In genomic region chr5:8981496-8981895, GRCh38 we compare ENCODE assay signal across 24 cellular contexts.
DNase-seq lines count a peak whose midpoint lies in the region; ATAC-seq and TF ChIP-seq lines count a peak whose summit lies in the region.
"Had no signal": no experiment of that assay in that cellular context is flagged by ENCODE, and none has a peak within 500 bp of the region (broad histone marks: within the 10 kb centered on the region; RNA-seq: fewer than 3 reads in every experiment).

No MANE protein-coding gene starts in this region.

- no peak overlapping the region for H3K4me2 ChIP-seq in GM23338
- H3K4me2 ChIP-seq: BLaER1 treated with 17β-estradiol and CSF1 and Interleukin-3, amounts not matched to agents 10 nM and 100 nM had no signal

- no peak overlapping the region for H3K4me3 Mint-ChIP-seq in GM23338
- H3K4me3 Mint-ChIP-seq: activated CD4-positive, alpha-beta T cell treated with anti-CD3 and anti-CD28 coated beads for 36 hours; activated naive CD8-positive, alpha-beta T cell treated with anti-CD3 and anti-CD28 coated beads, Interleukin-2, amount 50 U/mL, for 24 hours; central memory CD8-positive, alpha-beta T cell; HFFc6; memory B cell; naive B cell had no signal

- TF ChIP-seq CTCF in GM23338 (conservative IDR thresholded peaks at IDR 0.05; ENCODE audit: low read depth in 2 of 2) = no peak
- TF ChIP-seq CTCF in fibroblast of villous mesenchyme (IDR thresholded peaks at IDR 0.05; ENCODE audit: insufficient read depth, low read depth, low read length) = peak; percentile 5

- no peaks in the 10 kb centered on the region for H3K36me3 Mint-ChIP-seq in GM23338 (ENCODE audit: low read depth)
- H3K36me3 Mint-ChIP-seq: memory B cell, naive B cell had no signal

- H2AFZ ChIP-seq in GM23338 = peak overlapping the region; percentile 67; the same call in 1 of the 2 replicates
- H2AFZ ChIP-seq: parathyroid adenoma had no signal

- H3K27ac ChIP-seq in GM23338 (ENCODE audit: low read depth) = no peak overlapping the region
- H3K27ac ChIP-seq: BLaER1 treated with 17β-estradiol and CSF1 and Interleukin-3, amounts not matched to agents 10 nM and 100 nM; parathyroid adenoma; tibial nerve had no signal

- peaks cover 4% of the 10 kb centered on the region; the same call in 1 of the 3 replicates for H3K4me1 Mint-ChIP-seq in GM23338
- H3K4me1 Mint-ChIP-seq: activated CD4-positive, alpha-beta T cell treated with anti-CD3 and anti-CD28 coated beads for 36 hours; activated naive CD8-positive, alpha-beta T cell treated with anti-CD3 and anti-CD28 coated beads, Interleukin-2, amount 50 U/mL, for 24 hours; central memory CD8-positive, alpha-beta T cell; memory B cell; naive B cell had no signal

- no peaks in the 10 kb centered on the region for H3K9me2 ChIP-seq in GM23338 (ENCODE audit: insufficient read depth)

- H3K36me3 ChIP-seq in GM23338 (ENCODE audit: insufficient read depth) = no peaks in the 10 kb centered on the region
- H3K36me3 ChIP-seq: BLaER1 treated with 17β-estradiol and CSF1 and Interleukin-3, amounts not matched to agents 10 nM and 100 nM; tibial nerve had no signal

- peaks cover 6% of the 10 kb centered on the region for H3K27me3 Mint-ChIP-seq in GM23338 (ENCODE audit: insufficient read depth, low read depth, poor library complexity)
- H3K27me3 Mint-ChIP-seq: activated CD4-positive, alpha-beta T cell treated with anti-CD3 and anti-CD28 coated beads for 36 hours; activated naive CD8-positive, alpha-beta T cell treated with anti-CD3 and anti-CD28 coated beads, Interleukin-2, amount 50 U/mL, for 24 hours; central memory CD8-positive, alpha-beta T cell; memory B cell had no signal

- no peaks in the 10 kb centered on the region for H3F3A ChIP-seq in GM23338 (replicated peaks; ENCODE audit: low read depth)

- no peaks in the 10 kb centered on the region for H4K20me1 ChIP-seq in GM23338 (replicated peaks; ENCODE audit: insufficient read depth)
- H4K20me1 ChIP-seq: BLaER1 treated with 17β-estradiol and CSF1 and Interleukin-3, amounts not matched to agents 10 nM and 100 nM had no signal

- DNase-seq in GM23338 (ENCODE audit: low spot score) (no peak), astrocyte of the hippocampus (ENCODE audit: low read depth, low spot score) (peak; percentile 68), fibroblast of villous mesenchyme (ENCODE audit: low read depth) (peak; percentile 28), inferior parietal cortex (ENCODE audit: extremely low spot score) (no peak), AML-193 (lab: John Stamatoyannopoulos, UW) (no peak), mucosa of gallbladder (ENCODE audit: low spot score) (no peak)
- DNase-seq in activated CD4-positive, alpha-beta T cell treated with anti-CD3 and anti-CD28 coated beads, Interleukin-2, amount 50 U/mL, for 4 hours = no peak
- DNase-seq: activated CD4-positive, alpha-beta T cell treated with anti-CD3 and anti-CD28 coated beads for 36 hours; activated naive CD8-positive, alpha-beta T cell treated with anti-CD3 and anti-CD28 coated beads, Interleukin-2, amount 50 U/mL, for 24 hours; HFFc6; hippocampal formation; kidney; naive B cell; NCI-H1092; NCI-H2081 treated with DMSO at 0.1 percent for 48 hours; NCI-H510A treated with DMSO at 0.1 percent for 48 hours; stimulated activated CD4-positive, alpha-beta T cell treated with anti-CD3 and anti-CD28 coated beads, Interleukin-2, amount 100 ng/mL, for 24 hours; stimulated activated naive CD8-positive, alpha-beta T cell treated with anti-CD3 and anti-CD28 coated beads, Interleukin-15, Interleukin-2, amounts not matched to agents 100 U/mL and 50 U/mL, for 24 hours had no signal

- H3K9me3 Mint-ChIP-seq in GM23338 = no peaks in the 10 kb centered on the region; the same call in 2 of the 3 replicates
- H3K9me3 Mint-ChIP-seq: HFFc6 had no signal

- H3K4me3 ChIP-seq in GM23338 = no peak overlapping the region
- H3K4me3 ChIP-seq in fibroblast of villous mesenchyme (ENCODE audit: low read depth, low read length) = no peak overlapping the region
- H3K4me3 ChIP-seq: BLaER1 treated with 17β-estradiol and CSF1 and Interleukin-3, amounts not matched to agents 10 nM and 100 nM; K562; tibial nerve had no signal

- no peaks in the 10 kb centered on the region for H3K27me3 ChIP-seq in GM23338 (ENCODE audit: insufficient read depth)
- H3K27me3 ChIP-seq: BLaER1 treated with 17β-estradiol and CSF1 and Interleukin-3, amounts not matched to agents 10 nM and 100 nM; tibial nerve had no signal

- no peaks in the 10 kb centered on the region for H3K4me1 ChIP-seq in GM23338 (ENCODE audit: insufficient read depth)
- H3K4me1 ChIP-seq: BLaER1 treated with 17β-estradiol and CSF1 and Interleukin-3, amounts not matched to agents 10 nM and 100 nM; parathyroid adenoma; tibial nerve had no signal

- no peak for ATAC-seq in GM23338
- ATAC-seq: activated CD4-positive, alpha-beta T cell treated with anti-CD3 and anti-CD28 coated beads for 36 hours; activated naive CD8-positive, alpha-beta T cell treated with anti-CD3 and anti-CD28 coated beads, Interleukin-2, amount 50 U/mL, for 24 hours; K562; stimulated activated naive CD8-positive, alpha-beta T cell treated with anti-CD3 and anti-CD28 coated beads, Interleukin-15, Interleukin-2, amounts not matched to agents 100 U/mL and 50 U/mL, for 24 hours had no signal

- H3K79me2 ChIP-seq in GM23338 (replicated peaks; ENCODE audit: insufficient read depth) = no peaks in the 10 kb centered on the region
- H3K79me2 ChIP-seq: parathyroid adenoma had no signal

- no peak overlapping the region for H3K27ac Mint-ChIP-seq in GM23338
- H3K27ac Mint-ChIP-seq: activated CD4-positive, alpha-beta T cell treated with anti-CD3 and anti-CD28 coated beads for 36 hours; activated naive CD8-positive, alpha-beta T cell treated with anti-CD3 and anti-CD28 coated beads, Interleukin-2, amount 50 U/mL, for 24 hours; HFFc6; memory B cell; naive B cell had no signal

TF ChIP-seq in GM23338, 12 proteins besides CTCF, POLR2A, EP300 and RAD21 (continues in another document):
- TF ChIP-seq ETS1 (IDR thresholded peaks at IDR 0.05) (no peak), ZNF114 (CRISPR knock-in tag; IDR thresholded peaks at IDR 0.05) (no peak), CREB1 (CRISPR knock-in tag; IDR thresholded peaks at IDR 0.05; ENCODE audit: low read depth) (no peak), STAT1 (IDR thresholded peaks at IDR 0.05; ENCODE audit: unreplicated experiment) (no peak), ZNF331 (CRISPR knock-in tag; IDR thresholded peaks at IDR 0.05; ENCODE audit: low read depth) (no peak), JUNB (IDR thresholded peaks at IDR 0.05; ENCODE audit: unreplicated experiment) (no peak)

Comparison
In these comparisons a context has a peak if more than half of its experiments do, and no peak if none do; other contexts are left out.
1. DNase-seq: peak in astrocyte of the hippocampus (single experiment) and fibroblast of villous mesenchyme (single experiment); none in GM23338 (single experiment), inferior parietal cortex (single experiment), AML-193 (0 of 2), activated CD4-positive, alpha-beta T cell treated with anti-CD3 and anti-CD28 coated beads, Interleukin-2, amount 50 U/mL, for 4 hours (0 of 2) and mucosa of gallbladder (single experiment).